In the genomic region with DNA sequence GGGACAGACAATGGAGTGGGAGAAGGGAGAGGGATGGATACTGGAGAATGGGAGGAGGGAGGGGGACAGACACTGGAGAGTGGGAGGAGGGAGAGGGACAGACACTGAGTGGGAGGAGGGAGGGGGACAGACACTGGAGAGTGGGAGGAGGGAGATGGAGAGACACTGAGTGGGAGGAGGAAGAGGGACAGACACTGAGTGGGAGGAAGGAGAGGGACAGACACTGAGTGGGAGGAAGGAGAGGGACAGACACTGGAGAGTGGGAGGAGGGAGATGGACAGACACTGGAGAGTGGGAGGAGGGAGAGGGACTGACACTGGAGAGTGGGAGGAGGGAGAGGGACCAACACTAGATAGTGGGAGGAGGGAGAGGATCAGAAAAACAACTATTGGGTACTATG, we compare ENCODE assay signal across 26 cellular contexts.
A peak's percentile ranks its signal among the peaks of the same experiment; 100 is the strongest.
DNase-seq lines count a peak whose midpoint lies in the region; ATAC-seq, FAIRE-seq and TF ChIP-seq lines count a peak whose summit lies in the region.
"Had no signal": no experiment of that assay in that cellular context is flagged by ENCODE, and none has a peak within 500 bp of the region (broad histone marks: within the 10 kb centered on the region; RNA-seq: fewer than 3 reads in every experiment).

No MANE protein-coding gene starts in this region.

- TF ChIP-seq CTCF in HepG2 (CRISPR knock-in tag; IDR thresholded peaks at IDR 0.05) (no peak), right lobe of liver (IDR thresholded peaks at IDR 0.05) (no peak), Calu3 (IDR thresholded peaks at IDR 0.05; ENCODE audit: unreplicated experiment) (no peak)

- H3K9me3 Mint-ChIP-seq in memory B cell (peaks cover 3% of the 10 kb centered on the region), Calu3 (ENCODE audit: low read depth, unreplicated experiment) (no peaks in the 10 kb centered on the region)
- H3K9me3 Mint-ChIP-seq in stimulated activated naive B cell treated with anti-CD40 and anti-IgM and Interleukin-4, amounts not matched to agents 10 μg/mL and 1 μg/mL and 100 μg/mL, for 72 hours, result peaks cover 3 to 6% of the 10 kb centered on the region in 2 donors
- H3K9me3 Mint-ChIP-seq: CD4-positive, alpha-beta T cell had no signal

- no peak for FAIRE-seq in HepG2 (lab: Jason Lieb, UNC)
- FAIRE-seq: A549, GM12878, GM12892, GM18507, GM19239 had no signal

- TF ChIP-seq EP300 in HepG2 (IDR thresholded peaks at IDR 0.05; ENCODE audit: low read depth in 2 of 2, low read length in 2 of 2), result no peak
- TF ChIP-seq EP300 in HepG2 (CRISPR knock-in tag; IDR thresholded peaks at IDR 0.05; ENCODE audit: borderline replicate concordance), result no peak

- no peaks in the 10 kb centered on the region for H4K20me1 ChIP-seq in HepG2 (ENCODE audit: insufficient read depth, low read length)
- H4K20me1 ChIP-seq: BLaER1 treated with 17β-estradiol and CSF1 and Interleukin-3, amounts not matched to agents 10 nM and 100 nM had no signal

- H3K36me3 ChIP-seq in HepG2 (replicated peaks in 1 of 2; ENCODE audit: control insufficient read depth in 1 of 2, insufficient read depth in 2 of 2, low read length in 2 of 2) (no peaks in the 10 kb centered on the region), right lobe of liver (no peaks in the 10 kb centered on the region)
- H3K36me3 ChIP-seq: BLaER1 treated with 17β-estradiol and CSF1 and Interleukin-3, amounts not matched to agents 10 nM and 100 nM had no signal

- no peaks in the 10 kb centered on the region for H3K27me3 ChIP-seq in HepG2 (ENCODE audit: control insufficient read depth in 1 of 2, insufficient read depth in 2 of 2, low read length in 2 of 2)
- no peaks in the 10 kb centered on the region for H3K27me3 ChIP-seq in right lobe of liver
- H3K27me3 ChIP-seq: BLaER1 treated with 17β-estradiol and CSF1 and Interleukin-3, amounts not matched to agents 10 nM and 100 nM had no signal

- CTCF ChIA-PET in HepG2 (lab: Yijun Ruan, JAX; ENCODE audit: low intra/inter-chr PET ratio, low total read pairs) (no interaction called here), Calu3 (lab: Charles Lee) (no interaction called here)

- DNase-seq in HepG2 (ENCODE audit: low spot score), result no peak
- DNase-seq in right lobe of liver, result no peak
- no peak for DNase-seq in memory B cell (ENCODE audit: low spot score in 2 of 2)
- no peak for DNase-seq in stimulated activated naive B cell treated with anti-CD40 and anti-IgM and Interleukin-4, amounts not matched to agents 10 μg/mL and 1 μg/mL and 100 μg/mL, for 72 hours
- DNase-seq in Calu3, result no peak
- DNase-seq: AML-193; Caco-2; CD4-positive, alpha-beta T cell; CD8-positive, alpha-beta T cell; DMS 273 treated with DMSO at 0.1 percent for 48 hours; DMS153; DMS53; DMS79; DND-41; EL; GDM1 had no signal

- no peak overlapping the region for H2AFZ ChIP-seq in HepG2 (ENCODE audit: low read length)

- BruUV-seq in HepG2 (replicated peaks; lab: Mats Ljungman, UMichigan) (no TSS peak), Calu3 (replicated peaks; lab: Mats Ljungman, UMichigan) (no TSS peak)

- H3K27ac ChIP-seq in HepG2 (ENCODE audit: extremely low read length, insufficient read depth, low read length) (no peak overlapping the region), right lobe of liver (no peak overlapping the region)
- H3K27ac ChIP-seq: 22Rv1; A549; BLaER1 treated with 17β-estradiol and CSF1 and Interleukin-3, amounts not matched to agents 10 nM and 100 nM; C4-2B had no signal

- in situ Hi-C loops in HepG2 (cut with HindIII; ENCODE audit: extremely low pct_ligation_motif_present, low pct_unique_long_range_greater_than_20kb), result no loop called here

- TF ChIP-seq POLR2A in HepG2 (IDR thresholded peaks at IDR 0.05; ENCODE audit: insufficient read depth in 1 of 2, low read depth in 2 of 2, low read length in 2 of 2) (no peak), right lobe of liver (IDR thresholded peaks at IDR 0.05) (no peak)

- H3K36me3 Mint-ChIP-seq in memory B cell, result peaks cover 4% of the 10 kb centered on the region
- peaks cover 6 to 7% of the 10 kb centered on the region in 2 donors for H3K36me3 Mint-ChIP-seq in stimulated activated naive B cell treated with anti-CD40 and anti-IgM and Interleukin-4, amounts not matched to agents 10 μg/mL and 1 μg/mL and 100 μg/mL, for 72 hours
- no peaks in the 10 kb centered on the region for H3K36me3 Mint-ChIP-seq in Calu3 (ENCODE audit: insufficient read depth, unreplicated experiment)

- intact Hi-C loops in HepG2 (cut with micrococcal nuclease; ENCODE audit: unreplicated experiment), result no loop called here
- intact Hi-C loops in right lobe of liver (cut with DNase I), result no loop called here
- intact Hi-C loops in Calu3 (cut with micrococcal nuclease; ENCODE audit: unreplicated experiment), result no loop called here

- no peak overlapping the region for H3K4me2 ChIP-seq in HepG2 (ENCODE audit: low read depth, low read length)
- H3K4me2 ChIP-seq: A549; BLaER1 treated with 17β-estradiol and CSF1 and Interleukin-3, amounts not matched to agents 10 nM and 100 nM had no signal

- POLR2A ChIA-PET in HepG2 (lab: Yijun Ruan, JAX), result no interaction called here

- ATAC-seq in HepG2, result no peak
- no peak for ATAC-seq in right lobe of liver
- no peak for ATAC-seq in memory B cell (ENCODE audit: low read depth)
- no peak for ATAC-seq in stimulated activated naive B cell treated with anti-CD40 and anti-IgM and Interleukin-4, amounts not matched to agents 10 μg/mL and 1 μg/mL and 100 μg/mL, for 72 hours (replicated peaks)
- no peak for ATAC-seq in GM18909 (IDR thresholded peaks at IDR 0.05; ENCODE audit: poor library complexity, unreplicated experiment)
- ATAC-seq: A549; CD8-positive, alpha-beta T cell had no signal

- TF ChIP-seq RAD21 in HepG2 (CRISPR knock-in tag; IDR thresholded peaks at IDR 0.05), result no peak

- H3K79me2 ChIP-seq in HepG2 (ENCODE audit: insufficient read depth, low read length), result no peaks in the 10 kb centered on the region

- no peaks in the 10 kb centered on the region for H3K27me3 Mint-ChIP-seq in memory B cell
- H3K27me3 Mint-ChIP-seq in stimulated activated naive B cell treated with anti-CD40 and anti-IgM and Interleukin-4, amounts not matched to agents 10 μg/mL and 1 μg/mL and 100 μg/mL, for 72 hours, result no peaks in the 10 kb centered on the region
- no peaks in the 10 kb centered on the region for H3K27me3 Mint-ChIP-seq in Calu3 (ENCODE audit: unreplicated experiment)
- H3K27me3 Mint-ChIP-seq: B cell; CD4-positive, alpha-beta T cell had no signal

- peak overlapping the region; percentile 19 for H3K27ac Mint-ChIP-seq in memory B cell
- peak overlapping the region; percentile 51 for H3K27ac Mint-ChIP-seq in stimulated activated naive B cell treated with anti-CD40 and anti-IgM and Interleukin-4, amounts not matched to agents 10 μg/mL and 1 μg/mL and 100 μg/mL, for 72 hours
- no peak overlapping the region for H3K27ac Mint-ChIP-seq in Calu3 (ENCODE audit: unreplicated experiment)
- H3K27ac Mint-ChIP-seq: B cell; CD4-positive, alpha-beta T cell; CD8-positive, alpha-beta T cell had no signal

- H3K9me3 ChIP-seq in HepG2 (ENCODE audit: low read length) (no peaks in the 10 kb centered on the region), right lobe of liver (no peaks in the 10 kb centered on the region)
- H3K9me3 ChIP-seq: A549 had no signal

- H3K9ac ChIP-seq in HepG2 (ENCODE audit: insufficient read depth, low read depth, low read length), result no peak overlapping the region
- H3K9ac ChIP-seq: BLaER1 treated with 17β-estradiol and CSF1 and Interleukin-3, amounts not matched to agents 10 nM and 100 nM had no signal

- H3K4me3 Mint-ChIP-seq in memory B cell (no peak overlapping the region), Calu3 (ENCODE audit: low read depth, unreplicated experiment) (no peak overlapping the region)
- H3K4me3 Mint-ChIP-seq in stimulated activated naive B cell treated with anti-CD40 and anti-IgM and Interleukin-4, amounts not matched to agents 10 μg/mL and 1 μg/mL and 100 μg/mL, for 72 hours, result no peak overlapping the region
- H3K4me3 Mint-ChIP-seq: B cell; CD4-positive, alpha-beta T cell; CD8-positive, alpha-beta T cell had no signal

- no peak overlapping the region for H3K4me3 ChIP-seq in HepG2 (replicated peaks in 1 of 3; ENCODE audit: insufficient read depth in 1 of 3, low read depth in 2 of 3, low read length in 3 of 3)
- no peak overlapping the region for H3K4me3 ChIP-seq in right lobe of liver
- H3K4me3 ChIP-seq: A549; BLaER1 treated with 17β-estradiol and CSF1 and Interleukin-3, amounts not matched to agents 10 nM and 100 nM; GM12878 had no signal

- H3K4me1 ChIP-seq in HepG2 (ENCODE audit: insufficient read depth, low read length), result no peaks in the 10 kb centered on the region
- H3K4me1 ChIP-seq in right lobe of liver, result no peaks in the 10 kb centered on the region
- H3K4me1 ChIP-seq: A549; BLaER1 treated with 17β-estradiol and CSF1 and Interleukin-3, amounts not matched to agents 10 nM and 100 nM; Caco-2 had no signal

- peaks cover 4% of the 10 kb centered on the region for H3K4me1 Mint-ChIP-seq in memory B cell
- H3K4me1 Mint-ChIP-seq in stimulated activated naive B cell treated with anti-CD40 and anti-IgM and Interleukin-4, amounts not matched to agents 10 μg/mL and 1 μg/mL and 100 μg/mL, for 72 hours, result peaks cover 11 to 16% of the 10 kb centered on the region in 2 donors
- no peaks in the 10 kb centered on the region for H3K4me1 Mint-ChIP-seq in Calu3 (ENCODE audit: low read depth, unreplicated experiment)

TF ChIP-seq in HepG2, 621 proteins besides CTCF, POLR2A, EP300 and RAD21:
- TF ChIP-seq ZNF263 (CRISPR knock-in tag; IDR thresholded peaks at IDR 0.05), result peak; percentile 49; the same call in 1 of the 2 replicates
- no peak for TF ChIP-seq ZNF652 (CRISPR knock-in tag; IDR thresholded peaks at IDR 0.05; ENCODE audit: borderline replicate concordance, low read depth)
